In the genomic region with DNA sequence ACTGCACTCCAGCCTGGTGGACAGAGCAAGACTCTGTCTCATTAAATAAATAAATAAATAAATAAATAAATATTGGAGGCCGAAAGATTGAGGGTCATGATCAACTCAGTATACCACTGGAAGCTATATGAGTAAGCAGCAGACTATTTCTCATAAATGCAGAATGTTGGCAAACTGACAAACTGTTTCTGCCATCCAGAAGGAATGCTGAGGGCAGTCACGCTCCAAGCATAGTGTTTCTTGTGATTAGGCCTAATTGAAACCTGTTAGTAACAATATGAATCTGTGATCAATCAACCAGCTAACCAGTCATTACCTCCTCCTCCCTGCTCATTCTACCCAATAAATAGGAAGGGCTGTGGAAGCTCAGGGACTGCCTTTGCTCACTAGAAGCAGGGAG, we compare ENCODE assay signal across 14 cellular contexts. TPM values are rescaled to one million over a fixed set of nuclear protein-coding genes. Genes with fewer than 3 reads are reported as not detected.
DNase-seq lines count a peak whose midpoint lies in the region; ATAC-seq, FAIRE-seq and TF ChIP-seq lines count a peak whose summit lies in the region.
"Had no signal": no experiment of that assay in that cellular context is flagged by ENCODE, and none has a peak within 500 bp of the region (broad histone marks: within the 10 kb centered on the region; RNA-seq: fewer than 3 reads in every experiment).

No MANE protein-coding gene starts in this region.

- DNase-seq in NCI-H460 (ENCODE audit: extremely low read depth, low read depth), result peak; percentile 87
- DNase-seq in choroid plexus epithelial cell (ENCODE audit: low read depth), result peak; percentile 81
- no peak for DNase-seq in omental fat pad (ENCODE audit: low spot score)
- DNase-seq in GDM1 (lab: John Stamatoyannopoulos, UW), result no peak
- DNase-seq in GOT3 (lab: John Stamatoyannopoulos, UW), result no peak
- DNase-seq in DMS53 (lab: John Stamatoyannopoulos, UW), result no peak
- DNase-seq: activated CD8-positive, alpha-beta T cell treated with anti-CD3 and anti-CD28 coated beads, Interleukin-2, amount 10 ng/mL, durations not matched to agents 7 days and 5 days; activated naive CD8-positive, alpha-beta T cell treated with anti-CD3 and anti-CD28 coated beads, Interleukin-2, amount 10 ng/mL, durations not matched to agents 7 days and 5 days; NCI-H1694; SHP77; stimulated activated naive CD4-positive, alpha-beta T cell treated with Interleukin-2 at 50 U/mL for 16 hours had no signal

- peak; percentile 8 for ATAC-seq in omental fat pad (ENCODE audit: low FRiP score)
- no peak for ATAC-seq in GM21786 (IDR thresholded peaks at IDR 0.05; ENCODE audit: unreplicated experiment)
- ATAC-seq: activated CD8-positive, alpha-beta T cell treated with anti-CD3 and anti-CD28 coated beads, Interleukin-2, amount 10 ng/mL, durations not matched to agents 7 days and 5 days had no signal

- H3K4me3 ChIP-seq in choroid plexus epithelial cell (ENCODE audit: low read depth, low read length), result no peak overlapping the region

- peak; percentile 99 for FAIRE-seq in G401.6 (lab: Jason Lieb, UNC)
- FAIRE-seq: frontal cortex had no signal

- no peak for TF ChIP-seq CTCF in choroid plexus epithelial cell (conservative IDR thresholded peaks at IDR 0.05; ENCODE audit: low read depth, low read length)
- no peak for TF ChIP-seq CTCF in omental fat pad (IDR thresholded peaks at IDR 0.05)

RNA-seq across cellular contexts. Expression of gene KCNK15, which starts 15.2 kb away (rescaled TPM):
- 1.0 and 1.2 TPM in 2 replicates for total RNA-seq in NCI-H460 (2014; rRNA removed; shearing (Covaris generic))
- 0.68 TPM in 2 replicates for polyA plus RNA-seq in NCI-H460 (2014; cell fraction: nucleus; rRNA removed)
- total RNA-seq in omental fat pad, result 10 to 100 TPM in 1 of 4 donors, 1 to 10 TPM in 3; 6.3 to 10.0 (median 9.0) TPM
- total RNA-seq: activated CD8-positive, alpha-beta T cell treated with anti-CD3 and anti-CD28 coated beads, Interleukin-2, amount 10 ng/mL, durations not matched to agents 7 days and 5 days; activated naive CD8-positive, alpha-beta T cell treated with anti-CD3 and anti-CD28 coated beads, Interleukin-2, amount 10 ng/mL, durations not matched to agents 7 days and 5 days; frontal cortex had no signal

RNA-seq across cellular contexts. Expression of gene CCN5, which starts 15.3 kb away (rescaled TPM):
- 5.3 and 8.1 TPM in 2 replicates for total RNA-seq in NCI-H460 (2014; rRNA removed; shearing (Covaris generic))
- polyA plus RNA-seq in NCI-H460 (2014; cell fraction: nucleus; rRNA removed), result 28.6 and 38.0 TPM in 2 replicates
- total RNA-seq in omental fat pad, result 10 to 100 TPM; 25.9 to 81.7 (median 61.3) TPM
- total RNA-seq: activated CD8-positive, alpha-beta T cell treated with anti-CD3 and anti-CD28 coated beads, Interleukin-2, amount 10 ng/mL, durations not matched to agents 7 days and 5 days; activated naive CD8-positive, alpha-beta T cell treated with anti-CD3 and anti-CD28 coated beads, Interleukin-2, amount 10 ng/mL, durations not matched to agents 7 days and 5 days; frontal cortex had no signal

Comparison
In these comparisons a context has a peak if more than half of its experiments do, and no peak if none do; other contexts are left out.
1. DNase-seq: peak in NCI-H460 (single experiment) and choroid plexus epithelial cell (single experiment); none in omental fat pad (single experiment), GDM1 (single experiment), GOT3 (single experiment) and DMS53 (single experiment).